In the genomic region with DNA sequence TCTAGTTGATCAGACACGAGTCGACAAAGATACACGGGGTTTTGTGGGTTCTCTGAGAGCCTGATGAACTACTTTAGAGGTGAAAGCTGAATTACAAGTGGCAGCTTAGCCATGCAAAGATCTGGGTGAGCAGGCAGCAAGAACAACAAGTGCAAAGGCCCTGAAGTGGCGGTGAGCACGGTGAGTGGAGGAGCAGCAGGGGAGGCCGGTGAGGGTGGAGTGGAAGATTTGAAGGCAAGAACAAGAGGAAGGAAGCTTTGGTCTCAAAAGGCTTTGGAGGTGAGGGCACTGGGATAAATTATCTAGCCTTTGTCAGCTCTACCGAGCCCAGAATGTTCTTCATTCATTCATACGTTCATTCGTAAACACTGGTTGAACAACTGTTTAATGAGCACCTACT, we compare ENCODE assay signal across 8 cellular contexts. TPM values are rescaled to one million over a fixed set of nuclear protein-coding genes. Genes with fewer than 3 reads are reported as not detected.
DNase-seq lines count a peak whose midpoint lies in the region; ATAC-seq and TF ChIP-seq lines count a peak whose summit lies in the region.

No MANE protein-coding gene starts in this region.

- TSS peak; percentile 25 for BruUV-seq in MCF 10A (replicated peaks; lab: Mats Ljungman, UMichigan)

- DNase-seq in AG04449 (ENCODE audit: low read depth, low spot score) (no peak), MCF 10A (ENCODE audit: unreplicated experiment) (no peak), HPDE6-E6E7 (ENCODE audit: extremely low spot score) (no peak), medulla oblongata (ENCODE audit: extremely low spot score) (no peak)
- DNase-seq in activated CD4-positive, CD25-positive, alpha-beta regulatory T cell (lab: John Stamatoyannopoulos, UW), result no peak

- no peaks in the 10 kb centered on the region for H3K27me3 Mint-ChIP-seq in MCF 10A (ENCODE audit: insufficient read depth, unreplicated experiment)

- H3K27me3 ChIP-seq in HUES64 (ENCODE audit: insufficient read depth, low read length) (no peaks in the 10 kb centered on the region), mucosa of stomach (ENCODE audit: control insufficient read depth, insufficient read depth, low read length) (no peaks in the 10 kb centered on the region)

- peaks cover 32% of the 10 kb centered on the region for H3K36me3 Mint-ChIP-seq in MCF 10A (ENCODE audit: insufficient read depth, unreplicated experiment)

- WGBS in HUES64, result 92% methylated on average over 9 of the region's 9 CpGs

- TF ChIP-seq CTCF in AG04449 (IDR thresholded peaks at IDR 0.05; ENCODE audit: insufficient read depth, low read length, missing control alignments) (no peak), MCF 10A (IDR thresholded peaks at IDR 0.05; ENCODE audit: unreplicated experiment) (no peak)

- ATAC-seq in GM21529 (IDR thresholded peaks at IDR 0.05; ENCODE audit: unreplicated experiment), result no peak

- CTCF ChIA-PET in AG04449 (lab: Yijun Ruan, JAX) (interaction anchor here (0.8 to 4.3 kb wide), 28 partner anchors 9 to 466 kb away, joined by 3 to 70 read pairs (median 6); partner anchors contain the start of genes NAT14, ZNF579 and ZNF784), MCF 10A (lab: Yijun Ruan, JAX) (interaction anchor here (0.7 to 4.5 kb wide), 24 partner anchors 11 to 392 kb away, joined by 3 to 32 read pairs (median 6); partner anchors contain the start of genes ZNF628 and ZNF784)

- H3K27ac Mint-ChIP-seq in MCF 10A (ENCODE audit: low read depth, unreplicated experiment), result peak overlapping the region; percentile 83

- intact Hi-C loops in MCF 10A (cut with micrococcal nuclease), result loop anchor here (1.0 to 5.0 kb wide), 3 partner anchors 17 to 1415 kb away; partner anchors contain the start of genes TSEN34 and ZNF784

- H3K36me3 ChIP-seq in HUES64 (ENCODE audit: insufficient read depth, low read length), result peaks cover 20% of the 10 kb centered on the region
- H3K36me3 ChIP-seq in mucosa of stomach (ENCODE audit: control insufficient read depth, insufficient read depth, low read length), result no peaks in the 10 kb centered on the region

- H3K4me1 Mint-ChIP-seq in MCF 10A (ENCODE audit: insufficient read depth, unreplicated experiment), result peaks cover 36% of the 10 kb centered on the region

- H3K4me3 ChIP-seq in AG04449 (ENCODE audit: low read depth, low read length), result peak overlapping the region; percentile 96
- H3K4me3 ChIP-seq in HUES64 (ENCODE audit: low read length), result peak overlapping the region; percentile 81
- H3K4me3 ChIP-seq in mucosa of stomach (ENCODE audit: low read length), result no peak overlapping the region

- H3K27ac ChIP-seq in HUES64 (ENCODE audit: low read depth, low read length), result peak overlapping the region; percentile 34; the same call in 1 of the 2 replicates

- peak overlapping the region; percentile 56; the same call in 1 of the 2 replicates for H3K9ac ChIP-seq in HUES64 (ENCODE audit: low read depth, low read length)
- peak overlapping the region; percentile 91 for H3K9ac ChIP-seq in mucosa of stomach (ENCODE audit: low read length)

- peak overlapping the region; percentile 84 for H3K4me3 Mint-ChIP-seq in MCF 10A (ENCODE audit: unreplicated experiment)

- H3K9me3 Mint-ChIP-seq in MCF 10A (ENCODE audit: unreplicated experiment), result no peaks in the 10 kb centered on the region

- H3K9me3 ChIP-seq in HUES64 (ENCODE audit: insufficient read depth, low read depth, low read length), result no peaks in the 10 kb centered on the region
- H3K9me3 ChIP-seq in mucosa of stomach (ENCODE audit: control insufficient read depth, low read length), result no peaks in the 10 kb centered on the region

- POLR2A ChIA-PET in AG04449 (lab: Yijun Ruan, JAX), result interaction anchor here (0.5 to 1.5 kb wide), 6 partner anchors 11 to 120 kb away, joined by 3 to 5 read pairs (median 3); partner anchors contain the start of gene ZNF579
- POLR2A ChIA-PET in MCF 10A (lab: Yijun Ruan, JAX), result interaction anchor here (0.8 to 2.2 kb wide), 8 partner anchors 10 to 268 kb away, joined by 4 to 15 read pairs (median 8); partner anchors contain the start of genes KMT5C, U2AF2 and ZNF784

- H3K4me1 ChIP-seq in HUES64 (ENCODE audit: insufficient read depth, low read length), result peaks cover 6% of the 10 kb centered on the region; the same call in 1 of the 2 replicates
- H3K4me1 ChIP-seq in mucosa of stomach (ENCODE audit: control insufficient read depth, insufficient read depth, low read length), result peaks cover 20% of the 10 kb centered on the region

RNA-seq across cellular contexts. Expression of gene ZNF865, which starts 1.4 kb away (rescaled TPM):
- polyA plus RNA-seq in HUES64 (2013, experiment 1 of 2), result 8.5 TPM
- 11.0 TPM for polyA plus RNA-seq in HUES64 (2013, experiment 2 of 2)
- total RNA-seq in MCF 10A (2022), result 12.2 and 12.7 TPM in 2 replicates

RNA-seq across cellular contexts. Expression of gene ZNF524, which starts 6.7 kb away (rescaled TPM):
- polyA plus RNA-seq in HUES64 (2013, experiment 1 of 2), result 2.6 TPM
- 4.1 TPM for polyA plus RNA-seq in HUES64 (2013, experiment 2 of 2)
- 15.7 and 17.6 TPM in 2 replicates for total RNA-seq in MCF 10A (2022)

RNA-seq across cellular contexts. Expression of gene FIZ1, which starts 7.5 kb away (rescaled TPM):
- polyA plus RNA-seq in HUES64 (2013, experiment 1 of 2), result 14.2 TPM
- polyA plus RNA-seq in HUES64 (2013, experiment 2 of 2), result 15.8 TPM
- 13.5 and 16.3 TPM in 2 replicates for total RNA-seq in MCF 10A (2022)

RNA-seq across cellular contexts. Expression of gene ZNF784, which starts 17.5 kb away (rescaled TPM):
- polyA plus RNA-seq in HUES64 (2013, experiment 1 of 2), result 7.1 TPM
- polyA plus RNA-seq in HUES64 (2013, experiment 2 of 2), result 10.1 TPM
- 2.7 and 3.1 TPM in 2 replicates for total RNA-seq in MCF 10A (2022)

RNA-seq across cellular contexts. Expression of gene ZNF579, which starts 26.2 kb away (rescaled TPM):
- 13.6 TPM for polyA plus RNA-seq in HUES64 (2013, experiment 1 of 2)
- 15.6 TPM for polyA plus RNA-seq in HUES64 (2013, experiment 2 of 2)
- total RNA-seq in MCF 10A (2022), result 11.6 and 12.6 TPM in 2 replicates
